In genomic region chr11:89442801-89443200, GRCh38 we compare ENCODE assay signal across 20 cellular contexts. TPM values are rescaled to one million over a fixed set of nuclear protein-coding genes. Genes with fewer than 3 reads are reported as not detected.
"Had no signal": no experiment of that assay in that cellular context is flagged by ENCODE, and none has a peak within 500 bp of the region (broad histone marks: within the 10 kb centered on the region; RNA-seq: fewer than 3 reads in every experiment).

No MANE protein-coding gene starts in this region.

- H3K27me3 Mint-ChIP-seq: central memory CD8-positive, alpha-beta T cell; effector memory CD8-positive, alpha-beta T cell; naive B cell; stimulated activated naive B cell treated with anti-CD40 and anti-IgM and Interleukin-4, amounts not matched to agents 10 μg/mL and 1 μg/mL and 100 μg/mL, for 72 hours; stimulated activated naive CD8-positive, alpha-beta T cell treated with anti-CD3 and anti-CD28 coated beads, Interleukin-15, amount 100 ng/mL, for 72 hours; type B pancreatic cell had no signal

- ATAC-seq: effector memory CD8-positive, alpha-beta T cell; foreskin keratinocyte; left colon; left ventricle myocardium superior; psoas muscle; stimulated activated naive B cell treated with anti-CD40 and anti-IgM and Interleukin-4, amounts not matched to agents 10 μg/mL and 1 μg/mL and 100 μg/mL, for 72 hours; stimulated activated naive CD8-positive, alpha-beta T cell treated with anti-CD3 and anti-CD28 coated beads, Interleukin-15, amount 100 ng/mL, for 72 hours had no signal

- H3K36me3 ChIP-seq: sigmoid colon had no signal

- H3K4me1 Mint-ChIP-seq: central memory CD8-positive, alpha-beta T cell; naive B cell; stimulated activated naive B cell treated with anti-CD40 and anti-IgM and Interleukin-4, amounts not matched to agents 10 μg/mL and 1 μg/mL and 100 μg/mL, for 72 hours; stimulated activated naive CD8-positive, alpha-beta T cell treated with anti-CD3 and anti-CD28 coated beads, Interleukin-15, amount 100 ng/mL, for 72 hours had no signal

- H3K9me3 Mint-ChIP-seq: central memory CD8-positive, alpha-beta T cell; type B pancreatic cell had no signal

- H3K27me3 ChIP-seq: foreskin keratinocyte, hepatocyte, sigmoid colon had no signal

- FAIRE-seq: urothelium cell line had no signal

- H3K4me3 ChIP-seq: hepatocyte, lung, psoas muscle, sigmoid colon, skin epidermis had no signal

- H3K9me3 ChIP-seq: psoas muscle, sigmoid colon had no signal

- H3K27ac ChIP-seq: foreskin keratinocyte, hepatocyte, psoas muscle, sigmoid colon, skin epidermis had no signal

- H3K4me1 ChIP-seq: psoas muscle, sigmoid colon had no signal

- H3K4me3 Mint-ChIP-seq: central memory CD8-positive, alpha-beta T cell; effector memory CD8-positive, alpha-beta T cell; naive B cell; stimulated activated naive B cell treated with anti-CD40 and anti-IgM and Interleukin-4, amounts not matched to agents 10 μg/mL and 1 μg/mL and 100 μg/mL, for 72 hours; stimulated activated naive CD8-positive, alpha-beta T cell treated with anti-CD3 and anti-CD28 coated beads, Interleukin-15, amount 100 ng/mL, for 72 hours; type B pancreatic cell had no signal

- DNase-seq: effector memory CD8-positive, alpha-beta T cell; erythroblast; foreskin keratinocyte; kidney; left colon; left ventricle myocardium superior; mesenchymal stem cell; naive B cell; psoas muscle; sigmoid colon; stimulated activated CD4-positive, alpha-beta T cell treated with anti-CD3 and anti-CD28 coated beads, Interleukin-2, amount 100 ng/mL, for 24 hours; stimulated activated CD4-positive, alpha-beta T cell treated with anti-CD3 and anti-CD28 coated beads, Interleukin-4, amount 100 ng/mL, for 4 hours; stimulated activated naive B cell treated with anti-CD40 and anti-IgM and Interleukin-4, amounts not matched to agents 10 μg/mL and 1 μg/mL and 100 μg/mL, for 72 hours; stimulated activated naive CD8-positive, alpha-beta T cell treated with anti-CD3 and anti-CD28 coated beads, Interleukin-15, amount 100 ng/mL, for 72 hours had no signal

- H3K36me3 Mint-ChIP-seq: naive B cell; stimulated activated naive B cell treated with anti-CD40 and anti-IgM and Interleukin-4, amounts not matched to agents 10 μg/mL and 1 μg/mL and 100 μg/mL, for 72 hours; type B pancreatic cell had no signal

- H3K27ac Mint-ChIP-seq: effector memory CD8-positive, alpha-beta T cell; naive B cell; stimulated activated naive B cell treated with anti-CD40 and anti-IgM and Interleukin-4, amounts not matched to agents 10 μg/mL and 1 μg/mL and 100 μg/mL, for 72 hours; stimulated activated naive CD8-positive, alpha-beta T cell treated with anti-CD3 and anti-CD28 coated beads, Interleukin-15, amount 100 ng/mL, for 72 hours; type B pancreatic cell had no signal

RNA-seq across cellular contexts. Expression of gene NOX4, which starts 48.4 kb away (rescaled TPM):
- total RNA-seq: foreskin keratinocyte had no signal
